Comparison of ENCODE assay signal across 2 cellular contexts in genomic region chr3:65479118-65479517, GRCh38.
TF ChIP-seq lines count a peak whose summit lies in the region.

No MANE protein-coding gene starts in this region.

TF ChIP-seq in GM23338, 12 proteins besides CTCF, POLR2A, EP300 and RAD21 (continued from another document):
- TF ChIP-seq ETS1 (IDR thresholded peaks at IDR 0.05) (no peak), ZNF331 (CRISPR knock-in tag; IDR thresholded peaks at IDR 0.05; ENCODE audit: low read depth) (no peak), ZNF462 (CRISPR knock-in tag; IDR thresholded peaks at IDR 0.05) (no peak), NANOG (IDR thresholded peaks at IDR 0.05; ENCODE audit: borderline replicate concordance) (no peak)
TF ChIP-seq in GM23338: peak in this region for 0.

TF ChIP-seq in WTC11, 78 proteins besides CTCF, POLR2A, EP300 and RAD21 (continued from another document):
- TF ChIP-seq ZNF532 (CRISPR knock-in tag; IDR thresholded peaks at IDR 0.05; ENCODE audit: borderline replicate concordance) (no peak), E2F5 (CRISPR knock-in tag; IDR thresholded peaks at IDR 0.05) (no peak), NFATC4 (CRISPR knock-in tag; IDR thresholded peaks at IDR 0.05) (no peak), NR1H2 (CRISPR knock-in tag; IDR thresholded peaks at IDR 0.05) (no peak), ZNF512 (CRISPR knock-in tag; IDR thresholded peaks at IDR 0.05; ENCODE audit: borderline replicate concordance) (no peak), NR3C1 (CRISPR knock-in tag; conservative IDR thresholded peaks at IDR 0.05; ENCODE audit: low read depth) (no peak), USF2 (CRISPR knock-in tag; IDR thresholded peaks at IDR 0.05) (no peak)
